ENCODE assay signal across 36 cellular contexts in genomic region chr15:96817900-96818299, GRCh38.
"Had no signal": no experiment of that assay in that cellular context is flagged by ENCODE, and none has a peak within 500 bp of the region (broad histone marks: within the 10 kb centered on the region; RNA-seq: fewer than 3 reads in every experiment).

No MANE protein-coding gene starts in this region.

- FAIRE-seq: astrocyte had no signal

- H3K27me3 ChIP-seq: adrenal gland, body of pancreas, brain microvascular endothelial cell had no signal

- H3K4me1 ChIP-seq: adrenal gland, body of pancreas, breast epithelium had no signal

- H3K4me1 Mint-ChIP-seq: activated B cell treated with CpG ODN at 0.5 μM for 24 hours; activated CD4-positive, alpha-beta T cell treated with anti-CD3 and anti-CD28 coated beads, Interleukin-2, amount 10 ng/mL, durations not matched to agents 24 days and 14 days; activated naive CD8-positive, alpha-beta T cell treated with anti-CD3 and anti-CD28 coated beads for 36 hours; activated T-helper 17 cell treated with anti-CD3 and anti-CD28 coated beads, Interleukin-2, amount 50 U/mL, for 72 hours had no signal

- H3K27ac ChIP-seq: adrenal gland, body of pancreas, brain microvascular endothelial cell, breast epithelium, WERI-Rb-1 had no signal

- H3K36me3 ChIP-seq: adrenal gland, brain microvascular endothelial cell, breast epithelium, WERI-Rb-1 had no signal

- H3K27me3 Mint-ChIP-seq: activated B cell treated with CpG ODN at 0.5 μM for 24 hours; activated CD4-positive, alpha-beta memory T cell treated with anti-CD3 and anti-CD28 coated beads for 36 hours; activated CD4-positive, alpha-beta T cell treated with anti-CD3 and anti-CD28 coated beads, Interleukin-2, amount 10 ng/mL, durations not matched to agents 24 days and 14 days had no signal

- H3K36me3 Mint-ChIP-seq: activated CD4-positive, alpha-beta memory T cell treated with anti-CD3 and anti-CD28 coated beads for 36 hours; activated naive CD8-positive, alpha-beta T cell treated with anti-CD3 and anti-CD28 coated beads for 36 hours had no signal

- H3K9me3 Mint-ChIP-seq: activated CD4-positive, alpha-beta memory T cell treated with anti-CD3 and anti-CD28 coated beads for 36 hours; activated CD8-positive, alpha-beta T cell treated with anti-CD3 and anti-CD28 coated beads for 36 hours; activated naive CD4-positive, alpha-beta T cell treated with anti-CD3 and anti-CD28 coated beads for 36 hours; activated T-cell treated with anti-CD3 and anti-CD28 coated beads, Interleukin-2, amount 50 U/mL, for 4 hours; activated T-helper 1 cell treated with anti-CD3 and anti-CD28 coated beads, Interleukin-12 subunit alpha, Interleukin-12 subunit beta, Interleukin-2, Interleukin-4 antibody, amounts not matched to agents 30 ng/mL and 10 ng/mL and 1 ng/mL, durations not matched to agents 14 hours and 24 hours and 36 hours; T-helper 1 cell treated with Interleukin-12 subunit alpha and Interleukin-12 subunit beta and Interleukin-4 antibody, amounts not matched to agents 30 μg/mL and 1 μg/mL, for 36 hours had no signal

- H3K4me3 ChIP-seq: adrenal gland, body of pancreas, breast epithelium had no signal

- H3K27ac Mint-ChIP-seq: activated B cell treated with CpG ODN at 0.5 μM for 24 hours; activated CD4-positive, alpha-beta memory T cell treated with anti-CD3 and anti-CD28 coated beads for 36 hours; activated CD4-positive, alpha-beta T cell treated with anti-CD3 and anti-CD28 coated beads, Interleukin-2, amount 10 ng/mL, durations not matched to agents 24 days and 14 days; activated CD8-positive, alpha-beta T cell treated with anti-CD3 and anti-CD28 coated beads for 36 hours; activated naive CD4-positive, alpha-beta T cell treated with anti-CD3 and anti-CD28 coated beads for 36 hours; activated naive CD4-positive, alpha-beta T cell treated with anti-CD3 and anti-CD28 coated beads, Interleukin-2, amount 50 U/mL, for 72 hours; activated naive CD8-positive, alpha-beta T cell treated with anti-CD3 and anti-CD28 coated beads for 36 hours; activated T-cell treated with anti-CD3 and anti-CD28 coated beads, Interleukin-2, amount 50 U/mL, for 72 hours; activated T-helper 1 cell treated with anti-CD3 and anti-CD28 coated beads, Interleukin-12 subunit alpha, Interleukin-12 subunit beta, Interleukin-2, Interleukin-4 antibody, amounts not matched to agents 30 ng/mL and 10 ng/mL and 1 ng/mL, durations not matched to agents 14 hours and 24 hours and 36 hours; activated T-helper 17 cell treated with anti-CD3 and anti-CD28 coated beads, Interleukin-2, amount 50 U/mL, for 72 hours; T-helper 1 cell treated with Interleukin-12 subunit alpha and Interleukin-12 subunit beta and Interleukin-4 antibody, amounts not matched to agents 30 μg/mL and 1 μg/mL, for 36 hours; T-helper 2 cell treated with Interferon-gamma antibody and Interleukin-4, amounts not matched to agents 5 μg/mL and 100 μg/mL, for 36 hours had no signal

- DNase-seq: activated B cell treated with CpG ODN at 0.5 μM for 24 hours; activated CD4-positive, alpha-beta memory T cell treated with anti-CD3 and anti-CD28 coated beads for 36 hours; activated CD4-positive, alpha-beta T cell treated with anti-CD3 and anti-CD28 coated beads for 4 hours; activated CD4-positive, alpha-beta T cell treated with anti-CD3 and anti-CD28 coated beads, Interleukin-2, amount 10 ng/mL, durations not matched to agents 24 days and 14 days; activated CD4-positive, alpha-beta T cell treated with anti-CD3 and anti-CD28 coated beads, Interleukin-2, amount 50 U/mL, for 1 hour; activated CD4-positive, alpha-beta T cell treated with anti-CD3 and anti-CD28 coated beads, Interleukin-2, amount 50 U/mL, for 4 hours; activated CD4-positive, CD25-positive, alpha-beta regulatory T cell treated with anti-CD3 and anti-CD28 coated beads, Interleukin-2, amount 50 U/mL, for 72 hours; activated CD8-positive, alpha-beta memory T cell treated with anti-CD3 and anti-CD28 coated beads, Interleukin-2, amount 50 U/mL, for 4 hours; activated CD8-positive, alpha-beta T cell treated with anti-CD3 and anti-CD28 coated beads for 36 hours; activated effector memory CD4-positive, alpha-beta T cell treated with anti-CD3 and anti-CD28 coated beads, Interleukin-2, amount 50 U/mL, for 16 hours; activated gamma-delta T cell treated with Interleukin-2 at 50 U/mL for 16 hours; activated naive CD4-positive, alpha-beta T cell; activated naive CD4-positive, alpha-beta T cell treated with anti-CD3 and anti-CD28 coated beads for 36 hours; activated naive CD4-positive, alpha-beta T cell treated with anti-CD3 and anti-CD28 coated beads, Interleukin-2, amount 50 U/mL, for 16 hours; activated naive CD8-positive, alpha-beta T cell treated with anti-CD3 and anti-CD28 coated beads for 36 hours; activated T-cell treated with anti-CD3 and anti-CD28 coated beads for 4 hours; activated T-cell treated with anti-CD3 and anti-CD28 coated beads, Interleukin-2, amount 50 U/mL, for 1 hour; activated T-cell treated with anti-CD3 and anti-CD28 coated beads, Interleukin-2, amount 50 U/mL, for 4 hours; activated T-cell treated with anti-CD3 and anti-CD28 coated beads, Interleukin-2, amount 50 U/mL, for 72 hours; adrenal gland; amniotic stem cell; aorta; body of pancreas; brain microvascular endothelial cell; central memory CD4-positive, alpha-beta T cell; T-helper 1 cell; T-helper 2 cell; T-helper 9 cell; WERI-Rb-1 had no signal

- H3K9me3 ChIP-seq: adrenal gland, body of pancreas, breast epithelium had no signal

- H3K4me3 Mint-ChIP-seq: activated B cell treated with CpG ODN at 0.5 μM for 24 hours; activated CD4-positive, alpha-beta memory T cell treated with anti-CD3 and anti-CD28 coated beads for 36 hours; activated CD4-positive, alpha-beta T cell treated with anti-CD3 and anti-CD28 coated beads, Interleukin-2, amount 10 ng/mL, durations not matched to agents 24 days and 14 days; activated CD8-positive, alpha-beta T cell treated with anti-CD3 and anti-CD28 coated beads for 36 hours; activated naive CD4-positive, alpha-beta T cell treated with anti-CD3 and anti-CD28 coated beads for 36 hours; activated naive CD8-positive, alpha-beta T cell treated with anti-CD3 and anti-CD28 coated beads for 36 hours; activated T-cell treated with anti-CD3 and anti-CD28 coated beads, Interleukin-2, amount 50 U/mL, for 4 hours; activated T-cell treated with anti-CD3 and anti-CD28 coated beads, Interleukin-2, amount 50 U/mL, for 72 hours; activated T-helper 1 cell treated with anti-CD3 and anti-CD28 coated beads, Interleukin-12 subunit alpha, Interleukin-12 subunit beta, Interleukin-2, Interleukin-4 antibody, amounts not matched to agents 30 ng/mL and 10 ng/mL and 1 ng/mL, durations not matched to agents 14 hours and 24 hours and 36 hours; activated T-helper 17 cell treated with anti-CD3 and anti-CD28 coated beads, Interleukin-2, amount 50 U/mL, for 72 hours; T-helper 1 cell treated with Interleukin-12 subunit alpha and Interleukin-12 subunit beta and Interleukin-4 antibody, amounts not matched to agents 30 μg/mL and 1 μg/mL, for 36 hours; T-helper 2 cell treated with Interferon-gamma antibody and Interleukin-4, amounts not matched to agents 5 μg/mL and 100 μg/mL, for 36 hours had no signal

- ATAC-seq: activated CD8-positive, alpha-beta T cell treated with anti-CD3 and anti-CD28 coated beads for 36 hours; activated naive CD4-positive, alpha-beta T cell treated with anti-CD3 and anti-CD28 coated beads, Interleukin-2, amount 50 U/mL, for 72 hours; activated T-cell treated with anti-CD3 and anti-CD28 coated beads, Interleukin-2, amount 50 U/mL, for 4 hours; activated T-cell treated with anti-CD3 and anti-CD28 coated beads, Interleukin-2, amount 50 U/mL, for 72 hours; activated T-helper 17 cell treated with anti-CD3 and anti-CD28 coated beads, Interleukin-2, amount 50 U/mL, for 72 hours; body of pancreas had no signal
